18 cellular contexts compared by ENCODE assay signal in the genomic region with DNA sequence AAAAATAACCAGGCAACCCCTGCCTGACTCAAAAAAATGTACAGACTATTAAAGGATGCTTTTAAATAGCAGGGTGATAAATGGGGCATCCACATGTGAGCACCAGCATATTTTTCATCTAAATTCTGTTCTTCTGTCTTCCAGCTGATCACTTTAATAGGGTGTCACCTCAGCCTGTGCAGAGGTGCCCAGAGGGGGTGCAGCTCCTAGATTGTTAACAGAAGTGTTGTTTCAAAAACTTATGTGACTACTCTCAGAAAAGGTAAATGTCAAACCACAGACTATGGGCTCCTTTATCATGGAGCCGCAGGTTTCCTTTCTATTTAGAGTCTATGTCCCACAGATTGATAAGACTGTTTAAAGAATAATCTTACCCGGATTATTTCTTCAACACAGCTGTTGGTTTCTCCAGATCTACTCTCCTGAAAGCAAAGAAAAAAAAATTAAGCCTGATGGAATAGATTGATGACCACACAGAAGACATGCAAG.
"Had no signal": no experiment of that assay in that cellular context is flagged by ENCODE, and none has a peak within 500 bp of the region (broad histone marks: within the 10 kb centered on the region; RNA-seq: fewer than 3 reads in every experiment).

No MANE protein-coding gene starts in this region.

- H3K27ac Mint-ChIP-seq: activated CD4-positive, alpha-beta T cell treated with anti-CD3 and anti-CD28 coated beads, Interleukin-2, amount 10 ng/mL, durations not matched to agents 24 days and 14 days; activated naive CD8-positive, alpha-beta T cell had no signal

- H3K9me3 ChIP-seq: stomach, vagina had no signal

- H3K4me3 ChIP-seq: lung, smooth muscle cell, stomach, vagina had no signal

- H3K27me3 Mint-ChIP-seq: activated naive CD8-positive, alpha-beta T cell had no signal

- H3K9me3 Mint-ChIP-seq: activated CD4-positive, alpha-beta T cell treated with anti-CD3 and anti-CD28 coated beads, Interleukin-2, amount 10 ng/mL, durations not matched to agents 24 days and 14 days had no signal

- H3K27me3 ChIP-seq: stomach, vagina had no signal

- H3K4me1 ChIP-seq: vagina had no signal

- DNase-seq: activated CD4-positive, alpha-beta T cell treated with anti-CD3 and anti-CD28 coated beads, Interleukin-2, amount 10 ng/mL, durations not matched to agents 24 days and 14 days; activated gamma-delta T cell treated with Interleukin-2 at 50 U/mL for 16 hours; amygdala; foreskin melanocyte; glutamatergic neuron; kidney; occipital lobe; stimulated activated CD4-positive, alpha-beta T cell treated with anti-CD3 and anti-CD28 coated beads, Interleukin-4, amount 100 ng/mL, for 1 hour; stomach; SW 1271; T-helper 2 cell; trophoblast cell had no signal

- ATAC-seq: left lobe of liver, sciatic nerve had no signal

- H3K4me3 Mint-ChIP-seq: activated CD4-positive, alpha-beta T cell treated with anti-CD3 and anti-CD28 coated beads, Interleukin-2, amount 10 ng/mL, durations not matched to agents 24 days and 14 days; activated naive CD8-positive, alpha-beta T cell had no signal

- H3K27ac ChIP-seq: stomach, vagina had no signal

- H3K36me3 ChIP-seq: vagina had no signal
